ENCODE assay signal across 1 cellular context in the genomic region with DNA sequence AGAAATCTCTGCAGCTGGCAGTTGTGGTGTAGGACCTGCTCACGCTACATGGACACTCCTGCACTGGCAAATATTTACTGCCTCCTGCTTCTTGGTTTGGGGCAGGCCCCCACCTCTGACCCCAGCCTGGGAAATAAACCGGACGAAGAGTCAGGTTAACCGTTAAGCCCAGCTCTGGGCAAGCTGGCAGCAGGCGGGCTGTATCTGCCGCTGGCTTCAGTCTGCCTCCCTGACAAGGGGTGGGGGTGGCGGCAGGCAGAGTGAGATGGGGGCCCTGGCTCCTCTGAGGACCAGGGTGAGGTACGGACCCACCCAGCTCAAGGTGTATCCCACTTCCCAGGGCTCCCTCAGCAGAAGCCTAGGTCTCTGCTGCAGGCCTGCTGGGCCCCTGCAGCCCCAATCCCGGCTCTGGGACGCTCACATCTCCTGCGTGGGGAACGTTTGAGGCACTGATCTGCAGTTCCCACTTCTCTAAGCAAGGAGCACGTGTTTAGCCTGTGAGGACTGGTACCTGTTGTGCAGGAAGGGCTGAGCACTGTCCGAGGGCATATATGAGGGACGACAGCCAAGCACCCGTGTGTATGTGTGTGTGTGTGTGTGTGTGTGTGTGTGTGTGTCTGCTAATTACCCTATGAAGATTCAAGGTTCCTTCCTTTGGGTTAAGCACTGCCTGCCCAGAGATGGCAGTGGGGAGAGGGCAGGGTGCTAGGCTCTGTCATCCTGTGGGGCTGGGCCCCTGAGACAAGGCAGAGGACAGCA.
A peak's percentile ranks its signal among the peaks of the same experiment; 100 is the strongest.
TF ChIP-seq lines count a peak whose summit lies in the region.

No MANE protein-coding gene starts in this region.

TF ChIP-seq in HepG2, 621 proteins besides CTCF, POLR2A, EP300 and RAD21 (continued from another document and continues in another):
- TF ChIP-seq, protein P1, sequence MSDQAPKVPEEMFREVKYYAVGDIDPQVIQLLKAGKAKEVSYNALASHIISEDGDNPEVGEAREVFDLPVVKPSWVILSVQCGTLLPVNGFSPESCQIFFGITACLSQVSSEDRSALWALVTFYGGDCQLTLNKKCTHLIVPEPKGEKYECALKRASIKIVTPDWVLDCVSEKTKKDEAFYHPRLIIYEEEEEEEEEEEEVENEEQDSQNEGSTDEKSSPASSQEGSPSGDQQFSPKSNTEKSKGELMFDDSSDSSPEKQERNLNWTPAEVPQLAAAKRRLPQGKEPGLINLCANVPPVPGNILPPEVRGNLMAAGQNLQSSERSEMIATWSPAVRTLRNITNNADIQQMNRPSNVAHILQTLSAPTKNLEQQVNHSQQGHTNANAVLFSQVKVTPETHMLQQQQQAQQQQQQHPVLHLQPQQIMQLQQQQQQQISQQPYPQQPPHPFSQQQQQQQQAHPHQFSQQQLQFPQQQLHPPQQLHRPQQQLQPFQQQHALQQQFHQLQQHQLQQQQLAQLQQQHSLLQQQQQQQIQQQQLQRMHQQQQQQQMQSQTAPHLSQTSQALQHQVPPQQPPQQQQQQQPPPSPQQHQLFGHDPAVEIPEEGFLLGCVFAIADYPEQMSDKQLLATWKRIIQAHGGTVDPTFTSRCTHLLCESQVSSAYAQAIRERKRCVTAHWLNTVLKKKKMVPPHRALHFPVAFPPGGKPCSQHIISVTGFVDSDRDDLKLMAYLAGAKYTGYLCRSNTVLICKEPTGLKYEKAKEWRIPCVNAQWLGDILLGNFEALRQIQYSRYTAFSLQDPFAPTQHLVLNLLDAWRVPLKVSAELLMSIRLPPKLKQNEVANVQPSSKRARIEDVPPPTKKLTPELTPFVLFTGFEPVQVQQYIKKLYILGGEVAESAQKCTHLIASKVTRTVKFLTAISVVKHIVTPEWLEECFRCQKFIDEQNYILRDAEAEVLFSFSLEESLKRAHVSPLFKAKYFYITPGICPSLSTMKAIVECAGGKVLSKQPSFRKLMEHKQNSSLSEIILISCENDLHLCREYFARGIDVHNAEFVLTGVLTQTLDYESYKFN (CRISPR knock-in tag; conservative IDR thresholded peaks at IDR 0.05): peak; percentile 72
- 0 out of 2 replicates have a peak, but pooled peaks have one; percentile 61 for TF ChIP-seq ZFP1 (CRISPR knock-in tag; IDR thresholded peaks at IDR 0.05)
- no peak for TF ChIP-seq ZNF773 (CRISPR knock-in tag; IDR thresholded peaks at IDR 0.05; ENCODE audit: borderline replicate concordance)
- TF ChIP-seq ZNF709 (CRISPR knock-in tag; IDR thresholded peaks at IDR 0.05): no peak
- no peak for TF ChIP-seq POLR2AphosphoS2 (IDR thresholded peaks at IDR 0.05; ENCODE audit: low read depth, low read length)
- peak; percentile 37; the same call in 1 of the 2 replicates for TF ChIP-seq ZSCAN31 (CRISPR knock-in tag; IDR thresholded peaks at IDR 0.05; ENCODE audit: low read depth)
- TF ChIP-seq ZKSCAN8 (CRISPR knock-in tag; IDR thresholded peaks at IDR 0.05; ENCODE audit: borderline replicate concordance): no peak
- no peak for TF ChIP-seq FLYWCH1 (CRISPR knock-in tag; IDR thresholded peaks at IDR 0.05)
- TF ChIP-seq ZNF609 (CRISPR knock-in tag; IDR thresholded peaks at IDR 0.05; ENCODE audit: borderline replicate concordance): peak; percentile 53; the same call in 1 of the 2 replicates
- TF ChIP-seq GZF1 (CRISPR knock-in tag; IDR thresholded peaks at IDR 0.05): no peak
- no peak; the same call in 1 of the 2 replicates for TF ChIP-seq ZNF460 (CRISPR knock-in tag; IDR thresholded peaks at IDR 0.05; ENCODE audit: borderline replicate concordance)
- peak; percentile 56; the same call in 1 of the 2 replicates for TF ChIP-seq ZNF160 (CRISPR knock-in tag; IDR thresholded peaks at IDR 0.05)
- TF ChIP-seq DMAP1 (CRISPR knock-in tag; IDR thresholded peaks at IDR 0.05): no peak
- no peak for TF ChIP-seq ONECUT2 (CRISPR knock-in tag; IDR thresholded peaks at IDR 0.05)
- TF ChIP-seq, protein P2, sequence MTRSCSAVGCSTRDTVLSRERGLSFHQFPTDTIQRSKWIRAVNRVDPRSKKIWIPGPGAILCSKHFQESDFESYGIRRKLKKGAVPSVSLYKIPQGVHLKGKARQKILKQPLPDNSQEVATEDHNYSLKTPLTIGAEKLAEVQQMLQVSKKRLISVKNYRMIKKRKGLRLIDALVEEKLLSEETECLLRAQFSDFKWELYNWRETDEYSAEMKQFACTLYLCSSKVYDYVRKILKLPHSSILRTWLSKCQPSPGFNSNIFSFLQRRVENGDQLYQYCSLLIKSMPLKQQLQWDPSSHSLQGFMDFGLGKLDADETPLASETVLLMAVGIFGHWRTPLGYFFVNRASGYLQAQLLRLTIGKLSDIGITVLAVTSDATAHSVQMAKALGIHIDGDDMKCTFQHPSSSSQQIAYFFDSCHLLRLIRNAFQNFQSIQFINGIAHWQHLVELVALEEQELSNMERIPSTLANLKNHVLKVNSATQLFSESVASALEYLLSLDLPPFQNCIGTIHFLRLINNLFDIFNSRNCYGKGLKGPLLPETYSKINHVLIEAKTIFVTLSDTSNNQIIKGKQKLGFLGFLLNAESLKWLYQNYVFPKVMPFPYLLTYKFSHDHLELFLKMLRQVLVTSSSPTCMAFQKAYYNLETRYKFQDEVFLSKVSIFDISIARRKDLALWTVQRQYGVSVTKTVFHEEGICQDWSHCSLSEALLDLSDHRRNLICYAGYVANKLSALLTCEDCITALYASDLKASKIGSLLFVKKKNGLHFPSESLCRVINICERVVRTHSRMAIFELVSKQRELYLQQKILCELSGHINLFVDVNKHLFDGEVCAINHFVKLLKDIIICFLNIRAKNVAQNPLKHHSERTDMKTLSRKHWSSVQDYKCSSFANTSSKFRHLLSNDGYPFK (CRISPR knock-in tag; IDR thresholded peaks at IDR 0.05; ENCODE audit: borderline replicate concordance): 0 out of 2 replicates have a peak, but pooled peaks have one; percentile 4
- TF ChIP-seq ZEB1 (IDR thresholded peaks at IDR 0.05; ENCODE audit: insufficient replicate concordance, low read depth): no peak
- TF ChIP-seq, protein P3, sequence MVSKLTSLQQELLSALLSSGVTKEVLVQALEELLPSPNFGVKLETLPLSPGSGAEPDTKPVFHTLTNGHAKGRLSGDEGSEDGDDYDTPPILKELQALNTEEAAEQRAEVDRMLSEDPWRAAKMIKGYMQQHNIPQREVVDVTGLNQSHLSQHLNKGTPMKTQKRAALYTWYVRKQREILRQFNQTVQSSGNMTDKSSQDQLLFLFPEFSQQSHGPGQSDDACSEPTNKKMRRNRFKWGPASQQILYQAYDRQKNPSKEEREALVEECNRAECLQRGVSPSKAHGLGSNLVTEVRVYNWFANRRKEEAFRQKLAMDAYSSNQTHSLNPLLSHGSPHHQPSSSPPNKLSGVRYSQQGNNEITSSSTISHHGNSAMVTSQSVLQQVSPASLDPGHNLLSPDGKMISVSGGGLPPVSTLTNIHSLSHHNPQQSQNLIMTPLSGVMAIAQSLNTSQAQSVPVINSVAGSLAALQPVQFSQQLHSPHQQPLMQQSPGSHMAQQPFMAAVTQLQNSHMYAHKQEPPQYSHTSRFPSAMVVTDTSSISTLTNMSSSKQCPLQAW (CRISPR knock-in tag; IDR thresholded peaks at IDR 0.05): 0 out of 2 replicates have a peak, but pooled peaks have one; percentile 46
- TF ChIP-seq ATF5 (CRISPR knock-in tag; IDR thresholded peaks at IDR 0.05; ENCODE audit: low read depth): no peak
- no peak for TF ChIP-seq ZNF737 (CRISPR knock-in tag; IDR thresholded peaks at IDR 0.05; ENCODE audit: borderline replicate concordance)
- 0 out of 2 replicates have a peak, but pooled peaks have one; percentile 9 for TF ChIP-seq ZNF263 (CRISPR knock-in tag; IDR thresholded peaks at IDR 0.05)
- peak; percentile 49; the same call in 1 of the 2 replicates for TF ChIP-seq ZMYM4 (CRISPR knock-in tag; IDR thresholded peaks at IDR 0.05)
- TF ChIP-seq SP1 (IDR thresholded peaks at IDR 0.05): no peak
- no peak for TF ChIP-seq SP1 (CRISPR knock-in tag; IDR thresholded peaks at IDR 0.05)
- TF ChIP-seq ELF4 (CRISPR knock-in tag; IDR thresholded peaks at IDR 0.05; ENCODE audit: borderline replicate concordance): no peak
- TF ChIP-seq HIVEP1 (CRISPR knock-in tag; IDR thresholded peaks at IDR 0.05): no peak
- no peak for TF ChIP-seq ZFY (CRISPR knock-in tag; IDR thresholded peaks at IDR 0.05)
- 0 out of 2 replicates have a peak, but pooled peaks have one; percentile 24 for TF ChIP-seq MED13 (CRISPR knock-in tag; IDR thresholded peaks at IDR 0.05)
- no peak for TF ChIP-seq SMAD1 (CRISPR knock-in tag; IDR thresholded peaks at IDR 0.05; ENCODE audit: borderline replicate concordance, low read depth)
- no peak for TF ChIP-seq STAG1 (CRISPR knock-in tag; IDR thresholded peaks at IDR 0.05)
- no peak for TF ChIP-seq ZUFSP (CRISPR knock-in tag; IDR thresholded peaks at IDR 0.05; ENCODE audit: borderline replicate concordance)
- TF ChIP-seq, protein P4, sequence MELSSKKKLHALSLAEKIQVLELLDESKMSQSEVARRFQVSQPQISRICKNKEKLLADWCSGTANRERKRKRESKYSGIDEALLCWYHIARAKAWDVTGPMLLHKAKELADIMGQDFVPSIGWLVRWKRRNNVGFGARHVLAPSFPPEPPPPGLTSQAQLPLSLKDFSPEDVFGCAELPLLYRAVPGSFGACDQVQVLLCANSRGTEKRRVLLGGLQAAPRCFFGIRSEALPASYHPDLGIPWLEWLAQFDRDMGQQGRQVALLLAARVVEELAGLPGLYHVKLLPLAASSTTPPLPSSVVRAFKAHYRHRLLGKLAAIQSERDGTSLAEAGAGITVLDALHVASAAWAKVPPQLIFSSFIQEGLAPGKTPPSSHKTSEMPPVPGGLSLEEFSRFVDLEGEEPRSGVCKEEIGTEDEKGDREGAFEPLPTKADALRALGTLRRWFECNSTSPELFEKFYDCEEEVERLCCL (CRISPR knock-in tag; IDR thresholded peaks at IDR 0.05; ENCODE audit: borderline replicate concordance): no peak
- TF ChIP-seq, protein P5, sequence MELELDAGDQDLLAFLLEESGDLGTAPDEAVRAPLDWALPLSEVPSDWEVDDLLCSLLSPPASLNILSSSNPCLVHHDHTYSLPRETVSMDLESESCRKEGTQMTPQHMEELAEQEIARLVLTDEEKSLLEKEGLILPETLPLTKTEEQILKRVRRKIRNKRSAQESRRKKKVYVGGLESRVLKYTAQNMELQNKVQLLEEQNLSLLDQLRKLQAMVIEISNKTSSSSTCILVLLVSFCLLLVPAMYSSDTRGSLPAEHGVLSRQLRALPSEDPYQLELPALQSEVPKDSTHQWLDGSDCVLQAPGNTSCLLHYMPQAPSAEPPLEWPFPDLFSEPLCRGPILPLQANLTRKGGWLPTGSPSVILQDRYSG (CRISPR knock-in tag; IDR thresholded peaks at IDR 0.05): no peak
- no peak for TF ChIP-seq KLF12 (CRISPR knock-in tag; IDR thresholded peaks at IDR 0.05; ENCODE audit: borderline replicate concordance)
- peak; percentile 57; the same call in 1 of the 2 replicates for TF ChIP-seq ZNF83 (CRISPR knock-in tag; IDR thresholded peaks at IDR 0.05; ENCODE audit: borderline replicate concordance)
- TF ChIP-seq FOXO4 (CRISPR knock-in tag; conservative IDR thresholded peaks at IDR 0.05): 0 out of 2 replicates have a peak, but pooled peaks have one; percentile 47
- TF ChIP-seq EEA1 (CRISPR knock-in tag; IDR thresholded peaks at IDR 0.05; ENCODE audit: borderline replicate concordance): no peak
- peak; percentile 52; the same call in 1 of the 2 replicates for TF ChIP-seq ZFX (CRISPR knock-in tag; IDR thresholded peaks at IDR 0.05; ENCODE audit: low read depth)
